In the genomic region with DNA sequence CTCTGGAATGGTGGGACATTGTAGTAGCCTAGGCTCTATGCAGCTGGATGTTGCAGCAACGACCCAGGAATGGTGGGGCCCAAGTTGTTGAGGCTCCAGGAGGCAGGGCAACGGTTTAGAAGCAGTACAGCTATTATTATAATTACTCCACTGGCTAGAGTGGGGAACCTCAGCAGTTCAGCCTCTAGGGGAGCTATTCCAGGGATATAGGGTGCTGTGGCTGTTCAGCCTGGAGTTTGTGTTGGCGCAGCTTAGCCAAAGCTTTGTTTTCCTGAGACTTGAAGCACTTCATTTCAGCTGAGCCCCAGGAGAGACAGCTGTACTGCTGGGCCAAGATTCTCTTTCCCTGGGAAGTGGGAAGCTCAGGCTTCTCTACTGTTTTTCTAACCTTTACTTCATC, we compare ENCODE assay signal across 16 cellular contexts.
DNase-seq lines count a peak whose midpoint lies in the region; ATAC-seq and TF ChIP-seq lines count a peak whose summit lies in the region.
"Had no signal": no experiment of that assay in that cellular context is flagged by ENCODE, and none has a peak within 500 bp of the region (broad histone marks: within the 10 kb centered on the region; RNA-seq: fewer than 3 reads in every experiment).

No MANE protein-coding gene starts in this region.

- H3K36me3 Mint-ChIP-seq in WTC11 (no peaks in the 10 kb centered on the region), progenitor cell of endocrine pancreas (ENCODE audit: insufficient read depth) (no peaks in the 10 kb centered on the region)
- H3K36me3 Mint-ChIP-seq: activated naive CD8-positive, alpha-beta T cell had no signal

- no peak overlapping the region for H3K27ac Mint-ChIP-seq in WTC11
- H3K27ac Mint-ChIP-seq in progenitor cell of endocrine pancreas: no peak overlapping the region
- H3K27ac Mint-ChIP-seq: activated CD4-positive, alpha-beta T cell treated with anti-CD3 and anti-CD28 coated beads, Interleukin-2, amount 10 ng/mL, durations not matched to agents 7 days and 5 days; activated naive CD8-positive, alpha-beta T cell; activated T-cell treated with anti-CD3 and anti-CD28 coated beads, Interleukin-2, amount 50 U/mL, for 24 hours; effector memory CD8-positive, alpha-beta T cell had no signal

- DNase-seq in NCI-H2171 treated with DMSO at 0.1 percent for 48 hours (lab: John Stamatoyannopoulos, UW): peak; percentile 2
- DNase-seq in NCI-H2171 (lab: John Stamatoyannopoulos, UW): no peak
- peak; percentile 2 for DNase-seq in HT1080 (ENCODE audit: low read depth)
- DNase-seq in WTC11 (ENCODE audit: low spot score): peak; percentile 32
- DNase-seq in progenitor cell of endocrine pancreas (ENCODE audit: low spot score, unreplicated experiment): no peak
- DNase-seq in activated T-cell treated with anti-CD3 and anti-CD28 coated beads for 4 hours: no peak
- no peak for DNase-seq in NCI-H2227 treated with DMSO at 0.1 percent for 48 hours (lab: John Stamatoyannopoulos, UW)
- no peak for DNase-seq in NCI-H1105 (lab: John Stamatoyannopoulos, UW)
- DNase-seq: activated CD4-positive, alpha-beta T cell treated with anti-CD3 and anti-CD28 coated beads, Interleukin-2, amount 10 ng/mL, durations not matched to agents 7 days and 5 days; activated T-cell treated with anti-CD3 and anti-CD28 coated beads, Interleukin-2, amount 50 U/mL, for 24 hours; effector memory CD8-positive, alpha-beta T cell; left ventricle myocardium superior; NCI-H187; NCI-H774; T1000 had no signal

- H3K4me3 Mint-ChIP-seq in WTC11 (no peak overlapping the region), progenitor cell of endocrine pancreas (ENCODE audit: low read depth) (no peak overlapping the region)
- H3K4me3 Mint-ChIP-seq: activated CD4-positive, alpha-beta T cell treated with anti-CD3 and anti-CD28 coated beads, Interleukin-2, amount 10 ng/mL, durations not matched to agents 7 days and 5 days; activated naive CD8-positive, alpha-beta T cell; activated T-cell treated with anti-CD3 and anti-CD28 coated beads, Interleukin-2, amount 50 U/mL, for 24 hours; effector memory CD8-positive, alpha-beta T cell had no signal

- POLR2A ChIA-PET in WTC11 (lab: Charles Lee): no interaction called here

- TF ChIP-seq CTCF in WTC11 (IDR thresholded peaks at IDR 0.05): peak; percentile 30; the same call in 1 of the 2 replicates
- peak; percentile 24 for TF ChIP-seq CTCF in progenitor cell of endocrine pancreas (IDR thresholded peaks at IDR 0.05; ENCODE audit: unreplicated experiment)

- no peaks in the 10 kb centered on the region for H3K4me1 Mint-ChIP-seq in WTC11
- no peaks in the 10 kb centered on the region for H3K4me1 Mint-ChIP-seq in progenitor cell of endocrine pancreas (ENCODE audit: low read depth)
- H3K4me1 Mint-ChIP-seq: activated CD4-positive, alpha-beta T cell treated with anti-CD3 and anti-CD28 coated beads, Interleukin-2, amount 10 ng/mL, durations not matched to agents 7 days and 5 days had no signal

- H3K9me3 Mint-ChIP-seq in WTC11 (peaks cover 11% of the 10 kb centered on the region; the same call in 1 of the 2 replicates), progenitor cell of endocrine pancreas (ENCODE audit: low read depth) (peaks cover 6% of the 10 kb centered on the region)

- H3K27me3 Mint-ChIP-seq in WTC11 (ENCODE audit: low read depth) (no peaks in the 10 kb centered on the region), progenitor cell of endocrine pancreas (no peaks in the 10 kb centered on the region)
- H3K27me3 Mint-ChIP-seq: activated CD4-positive, alpha-beta T cell treated with anti-CD3 and anti-CD28 coated beads, Interleukin-2, amount 10 ng/mL, durations not matched to agents 7 days and 5 days; activated naive CD8-positive, alpha-beta T cell; activated T-cell treated with anti-CD3 and anti-CD28 coated beads, Interleukin-2, amount 50 U/mL, for 24 hours; effector memory CD8-positive, alpha-beta T cell had no signal

- CTCF ChIA-PET in WTC11 (lab: Charles Lee): interaction anchor here (0.7 to 1.2 kb wide), 6 partner anchors 16 to 483 kb away, joined by 3 to 6 read pairs (median 4); no protein-coding TSS in a partner anchor

- peak; percentile 98 for ATAC-seq in WTC11
- ATAC-seq: effector memory CD8-positive, alpha-beta T cell; left ventricle myocardium superior had no signal

TF ChIP-seq in WTC11, 78 proteins besides CTCF, POLR2A, EP300 and RAD21:
- TF ChIP-seq, protein P1, sequence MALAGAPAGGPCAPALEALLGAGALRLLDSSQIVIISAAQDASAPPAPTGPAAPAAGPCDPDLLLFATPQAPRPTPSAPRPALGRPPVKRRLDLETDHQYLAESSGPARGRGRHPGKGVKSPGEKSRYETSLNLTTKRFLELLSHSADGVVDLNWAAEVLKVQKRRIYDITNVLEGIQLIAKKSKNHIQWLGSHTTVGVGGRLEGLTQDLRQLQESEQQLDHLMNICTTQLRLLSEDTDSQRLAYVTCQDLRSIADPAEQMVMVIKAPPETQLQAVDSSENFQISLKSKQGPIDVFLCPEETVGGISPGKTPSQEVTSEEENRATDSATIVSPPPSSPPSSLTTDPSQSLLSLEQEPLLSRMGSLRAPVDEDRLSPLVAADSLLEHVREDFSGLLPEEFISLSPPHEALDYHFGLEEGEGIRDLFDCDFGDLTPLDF (CRISPR knock-in tag; IDR thresholded peaks at IDR 0.05): no peak
- TF ChIP-seq, protein P2, sequence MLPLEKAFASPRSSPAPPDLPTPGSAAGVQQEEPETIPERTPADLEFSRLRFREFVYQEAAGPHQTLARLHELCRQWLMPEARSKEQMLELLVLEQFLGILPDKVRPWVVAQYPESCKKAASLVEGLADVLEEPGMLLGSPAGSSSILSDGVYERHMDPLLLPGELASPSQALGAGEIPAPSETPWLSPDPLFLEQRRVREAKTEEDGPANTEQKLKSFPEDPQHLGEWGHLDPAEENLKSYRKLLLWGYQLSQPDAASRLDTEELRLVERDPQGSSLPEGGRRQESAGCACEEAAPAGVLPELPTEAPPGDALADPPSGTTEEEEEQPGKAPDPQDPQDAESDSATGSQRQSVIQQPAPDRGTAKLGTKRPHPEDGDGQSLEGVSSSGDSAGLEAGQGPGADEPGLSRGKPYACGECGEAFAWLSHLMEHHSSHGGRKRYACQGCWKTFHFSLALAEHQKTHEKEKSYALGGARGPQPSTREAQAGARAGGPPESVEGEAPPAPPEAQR (CRISPR knock-in tag; IDR thresholded peaks at IDR 0.05): no peak
- TF ChIP-seq RELA (CRISPR knock-in tag; IDR thresholded peaks at IDR 0.05; ENCODE audit: borderline replicate concordance) (no peak), ZNF317 (CRISPR knock-in tag; IDR thresholded peaks at IDR 0.05; ENCODE audit: borderline replicate concordance, low read depth) (no peak)
- TF ChIP-seq, protein P3, sequence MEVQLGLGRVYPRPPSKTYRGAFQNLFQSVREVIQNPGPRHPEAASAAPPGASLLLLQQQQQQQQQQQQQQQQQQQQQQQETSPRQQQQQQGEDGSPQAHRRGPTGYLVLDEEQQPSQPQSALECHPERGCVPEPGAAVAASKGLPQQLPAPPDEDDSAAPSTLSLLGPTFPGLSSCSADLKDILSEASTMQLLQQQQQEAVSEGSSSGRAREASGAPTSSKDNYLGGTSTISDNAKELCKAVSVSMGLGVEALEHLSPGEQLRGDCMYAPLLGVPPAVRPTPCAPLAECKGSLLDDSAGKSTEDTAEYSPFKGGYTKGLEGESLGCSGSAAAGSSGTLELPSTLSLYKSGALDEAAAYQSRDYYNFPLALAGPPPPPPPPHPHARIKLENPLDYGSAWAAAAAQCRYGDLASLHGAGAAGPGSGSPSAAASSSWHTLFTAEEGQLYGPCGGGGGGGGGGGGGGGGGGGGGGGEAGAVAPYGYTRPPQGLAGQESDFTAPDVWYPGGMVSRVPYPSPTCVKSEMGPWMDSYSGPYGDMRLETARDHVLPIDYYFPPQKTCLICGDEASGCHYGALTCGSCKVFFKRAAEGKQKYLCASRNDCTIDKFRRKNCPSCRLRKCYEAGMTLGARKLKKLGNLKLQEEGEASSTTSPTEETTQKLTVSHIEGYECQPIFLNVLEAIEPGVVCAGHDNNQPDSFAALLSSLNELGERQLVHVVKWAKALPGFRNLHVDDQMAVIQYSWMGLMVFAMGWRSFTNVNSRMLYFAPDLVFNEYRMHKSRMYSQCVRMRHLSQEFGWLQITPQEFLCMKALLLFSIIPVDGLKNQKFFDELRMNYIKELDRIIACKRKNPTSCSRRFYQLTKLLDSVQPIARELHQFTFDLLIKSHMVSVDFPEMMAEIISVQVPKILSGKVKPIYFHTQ (CRISPR knock-in tag; IDR thresholded peaks at IDR 0.05): no peak
- TF ChIP-seq, protein P4, sequence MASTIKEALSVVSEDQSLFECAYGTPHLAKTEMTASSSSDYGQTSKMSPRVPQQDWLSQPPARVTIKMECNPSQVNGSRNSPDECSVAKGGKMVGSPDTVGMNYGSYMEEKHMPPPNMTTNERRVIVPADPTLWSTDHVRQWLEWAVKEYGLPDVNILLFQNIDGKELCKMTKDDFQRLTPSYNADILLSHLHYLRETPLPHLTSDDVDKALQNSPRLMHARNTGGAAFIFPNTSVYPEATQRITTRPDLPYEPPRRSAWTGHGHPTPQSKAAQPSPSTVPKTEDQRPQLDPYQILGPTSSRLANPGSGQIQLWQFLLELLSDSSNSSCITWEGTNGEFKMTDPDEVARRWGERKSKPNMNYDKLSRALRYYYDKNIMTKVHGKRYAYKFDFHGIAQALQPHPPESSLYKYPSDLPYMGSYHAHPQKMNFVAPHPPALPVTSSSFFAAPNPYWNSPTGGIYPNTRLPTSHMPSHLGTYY (CRISPR knock-in tag; IDR thresholded peaks at IDR 0.05): no peak

Comparison
In these comparisons a context has a peak if more than half of its experiments do, and no peak if none do; other contexts are left out.
1. DNase-seq: peak in NCI-H2171 treated with DMSO at 0.1 percent for 48 hours (single experiment), HT1080 (single experiment) and WTC11 (single experiment); none in NCI-H2171 (single experiment), progenitor cell of endocrine pancreas (single experiment), activated T-cell treated with anti-CD3 and anti-CD28 coated beads for 4 hours (single experiment), NCI-H2227 treated with DMSO at 0.1 percent for 48 hours (single experiment) and NCI-H1105 (single experiment).